Comparison of ENCODE assay signal across 9 cellular contexts in the genomic region with DNA sequence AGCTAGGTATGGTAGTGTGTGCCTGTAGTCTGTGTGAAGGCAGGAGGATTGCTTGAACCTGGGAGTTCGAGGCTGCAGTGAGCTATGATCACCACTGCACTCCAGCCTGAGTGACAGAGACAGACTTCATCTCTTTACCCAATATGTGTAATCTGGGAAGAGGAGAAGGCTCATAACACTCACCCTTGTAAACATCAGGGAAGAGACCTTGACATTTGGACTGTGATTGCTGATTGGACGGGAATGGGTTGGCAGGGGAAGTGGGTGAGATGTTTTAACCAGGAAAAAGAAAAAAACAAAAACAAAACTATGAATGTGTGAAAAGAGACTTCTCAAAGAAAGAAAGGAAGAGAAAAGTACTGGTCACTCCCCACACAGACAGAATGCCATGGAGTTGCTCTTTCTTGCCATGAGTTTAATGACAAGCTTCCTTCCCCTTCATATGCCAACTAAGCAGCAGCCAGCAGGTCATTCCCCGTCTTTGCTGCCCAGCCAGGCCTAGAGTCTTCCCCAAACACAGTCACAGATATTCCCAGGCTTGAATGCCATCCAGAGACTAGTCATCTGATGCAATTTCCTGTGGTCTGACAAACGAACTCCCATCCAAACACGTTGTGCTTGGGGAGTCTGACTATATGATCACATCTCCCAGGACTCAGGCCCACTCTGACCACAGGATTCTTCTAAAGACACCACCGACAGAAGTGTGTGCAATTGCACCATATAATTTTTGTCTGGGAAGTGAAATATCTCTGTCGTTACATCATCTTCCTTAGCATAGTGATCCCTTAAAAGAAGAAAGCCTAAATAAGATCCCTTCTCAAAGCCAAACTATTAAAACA. TPM values are rescaled to one million over a fixed set of nuclear protein-coding genes. Genes with fewer than 3 reads are reported as not detected.
DNase-seq lines count a peak whose midpoint lies in the region; ATAC-seq and TF ChIP-seq lines count a peak whose summit lies in the region.
"Had no signal": no experiment of that assay in that cellular context is flagged by ENCODE, and none has a peak within 500 bp of the region (broad histone marks: within the 10 kb centered on the region; RNA-seq: fewer than 3 reads in every experiment).

No MANE protein-coding gene starts in this region.

- H3K9me3 ChIP-seq in SJCRH30 (replicated peaks) (no peaks in the 10 kb centered on the region), BE2C (no peaks in the 10 kb centered on the region)

- H3K4me1 ChIP-seq in SJCRH30 (peaks cover 13% of the 10 kb centered on the region), BE2C (no peaks in the 10 kb centered on the region)

- H3K4me3 Mint-ChIP-seq in naive B cell: peak overlapping the region in 3 of 8 donors; percentile 31 to 66 (median 53)

- H3K36me3 Mint-ChIP-seq in naive B cell: peaks cover 0 to 8% of the 10 kb centered on the region in 2 donors

- TF ChIP-seq CTCF in epithelial cell of esophagus (IDR thresholded peaks at IDR 0.05; ENCODE audit: insufficient read depth, low read depth, low read length, missing control alignments): no peak
- no peak for TF ChIP-seq CTCF in BE2C (IDR thresholded peaks at IDR 0.05; ENCODE audit: low read depth, low read length)

- no peaks in the 10 kb centered on the region for H3K27me3 Mint-ChIP-seq in naive B cell

- H3K9me3 Mint-ChIP-seq in naive B cell: no peaks in the 10 kb centered on the region

- H3K36me3 ChIP-seq in SJCRH30 (no peaks in the 10 kb centered on the region), BE2C (no peaks in the 10 kb centered on the region)

- peak overlapping the region in 5 of 6 donors; percentile 14 to 92 (median 85) for H3K27ac Mint-ChIP-seq in naive B cell

- peak overlapping the region; percentile 87 for H3K27ac ChIP-seq in SJCRH30
- H3K27ac ChIP-seq: KMS-11 had no signal

- H3K27me3 ChIP-seq in SJCRH30 (no peaks in the 10 kb centered on the region), BE2C (no peaks in the 10 kb centered on the region)

- H3K4me1 Mint-ChIP-seq in naive B cell: peaks cover 22 to 43% (median 30%) of the 10 kb centered on the region in 3 donors

- peak; percentile 100 for DNase-seq in GM04504 (ENCODE audit: low read depth)
- peak; percentile 52 to 56 for DNase-seq in SJCRH30
- peak; percentile 94 for DNase-seq in epithelial cell of esophagus (ENCODE audit: low read depth)
- DNase-seq in naive B cell: no peak
- DNase-seq in BE2C: no peak
- DNase-seq in NCI-H1436 (lab: John Stamatoyannopoulos, UW): no peak
- no peak for DNase-seq in middle frontal gyrus (ENCODE audit: extremely low spot score, low spot score)

- H3K4me3 ChIP-seq in SJCRH30 (peak overlapping the region; percentile 23), epithelial cell of esophagus (ENCODE audit: low read length) (no peak overlapping the region), BE2C (ENCODE audit: low read depth, low read length) (no peak overlapping the region)

- ATAC-seq in naive B cell (ENCODE audit: low read depth in 2 of 2) (no peak), GM21529 (IDR thresholded peaks at IDR 0.05; ENCODE audit: unreplicated experiment) (no peak)

RNA-seq across cellular contexts. Expression of a gene that starts 3.6 kb away (rescaled TPM):
- total RNA-seq in SJCRH30 (2014; rRNA removed; shearing (Covaris generic)): 0.04 TPM in 1 of 2 replicates, not detected in the other
- polyA plus RNA-seq in naive B cell (ENCODE audit: low read depth in 6 of 6): 10 to 100 TPM; 18.6 to 75.1 (median 22.9) TPM
- 7.1 TPM for polyA plus RNA-seq in BE2C (2012; ENCODE audit: insufficient read depth, insufficient read length, low read depth)

RNA-seq across cellular contexts. Expression of a gene that starts 23.7 kb away (rescaled TPM):
- not detected in 2 replicates for total RNA-seq in SJCRH30 (2014; rRNA removed; shearing (Covaris generic))
- polyA plus RNA-seq in naive B cell (ENCODE audit: low read depth in 6 of 6): not detected
- not detected for polyA plus RNA-seq in BE2C (2012; ENCODE audit: insufficient read depth, insufficient read length, low read depth)

RNA-seq across cellular contexts. Expression of a gene that starts 39.1 kb away (rescaled TPM):
- total RNA-seq in SJCRH30 (2014; rRNA removed; shearing (Covaris generic)): not detected in 2 replicates
- under 1 TPM in 1 of 6 donors, not detected in 5; 0.37 TPM for polyA plus RNA-seq in naive B cell (ENCODE audit: low read depth in 6 of 6)
- polyA plus RNA-seq in BE2C (2012; ENCODE audit: insufficient read depth, insufficient read length, low read depth): not detected

Comparison
In these comparisons a context has a peak if more than half of its experiments do, and no peak if none do; other contexts are left out.
1. DNase-seq: peak in GM04504 (single experiment), SJCRH30 (2 of 2) and epithelial cell of esophagus (single experiment); none in naive B cell (single experiment), BE2C (single experiment), NCI-H1436 (single experiment) and middle frontal gyrus (single experiment).